22 cellular contexts compared by ENCODE assay signal in the genomic region with DNA sequence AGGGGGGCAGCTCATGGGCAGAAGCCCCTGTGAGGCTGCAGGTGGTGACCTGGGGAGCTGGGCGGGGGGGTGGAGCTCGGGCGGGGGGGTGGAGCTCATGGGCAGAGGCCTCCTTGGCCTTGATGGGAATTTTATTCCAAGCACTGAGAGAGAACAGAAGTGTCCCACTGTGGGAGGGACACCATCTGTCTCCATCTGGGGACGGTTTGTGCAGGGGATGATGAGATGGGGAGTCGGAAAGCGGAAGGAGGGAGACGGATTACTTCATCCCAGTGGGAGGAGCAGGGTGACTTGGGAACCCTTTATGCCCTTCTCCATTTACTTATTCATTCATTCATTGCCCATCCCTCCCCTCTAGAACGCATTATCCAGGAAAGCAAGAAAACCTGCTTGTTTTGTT.
"Had no signal": no experiment of that assay in that cellular context is flagged by ENCODE, and none has a peak within 500 bp of the region (broad histone marks: within the 10 kb centered on the region; RNA-seq: fewer than 3 reads in every experiment).

No MANE protein-coding gene starts in this region.

- H3K4me1 Mint-ChIP-seq: memory B cell; stimulated activated naive B cell treated with anti-CD40 and anti-IgM and Interleukin-4, amounts not matched to agents 10 μg/mL and 1 μg/mL and 100 μg/mL, for 72 hours; stimulated activated naive CD8-positive, alpha-beta T cell treated with anti-CD3 and anti-CD28 coated beads, Interleukin-15, amount 100 ng/mL, for 72 hours had no signal

- H3K9me3 Mint-ChIP-seq: natural killer cell treated with Interleukin-12 subunit alpha and Interleukin-12 subunit beta and Interleukin-15 and Interleukin-18, amount 100 ng/mL, for 72 hours; neural crest cell had no signal

- H3K4me3 Mint-ChIP-seq: memory B cell; naive B cell; natural killer cell treated with Interleukin-12 subunit alpha and Interleukin-12 subunit beta and Interleukin-15 and Interleukin-18, amount 100 ng/mL, for 72 hours; neural crest cell; stimulated activated naive B cell treated with anti-CD40 and anti-IgM and Interleukin-4, amounts not matched to agents 10 μg/mL and 1 μg/mL and 100 μg/mL, for 72 hours; stimulated activated naive CD8-positive, alpha-beta T cell treated with anti-CD3 and anti-CD28 coated beads, Interleukin-15, amount 100 ng/mL, for 72 hours had no signal

- H3K27ac Mint-ChIP-seq: memory B cell; naive B cell; natural killer cell treated with Interleukin-12 subunit alpha and Interleukin-12 subunit beta and Interleukin-15 and Interleukin-18, amount 100 ng/mL, for 72 hours; progenitor cell of endocrine pancreas; stimulated activated naive B cell treated with anti-CD40 and anti-IgM and Interleukin-4, amounts not matched to agents 10 μg/mL and 1 μg/mL and 100 μg/mL, for 72 hours; stimulated activated naive CD8-positive, alpha-beta T cell treated with anti-CD3 and anti-CD28 coated beads, Interleukin-15, amount 100 ng/mL, for 72 hours had no signal

- H3K36me3 Mint-ChIP-seq: memory B cell; naive B cell; natural killer cell treated with Interleukin-12 subunit alpha and Interleukin-12 subunit beta and Interleukin-15 and Interleukin-18, amount 100 ng/mL, for 72 hours; stimulated activated naive B cell treated with anti-CD40 and anti-IgM and Interleukin-4, amounts not matched to agents 10 μg/mL and 1 μg/mL and 100 μg/mL, for 72 hours had no signal

- DNase-seq: dermis blood vessel endothelial cell; effector memory CD4-positive, alpha-beta T cell; erythroblast; esophagus squamous epithelium; foreskin melanocyte; hypothalamus; kidney; mucosa of descending colon; naive B cell; small intestine; stimulated activated CD4-positive, alpha-beta T cell treated with anti-CD3 and anti-CD28 coated beads, Interleukin-15, amount 100 ng/mL, for 24 hours; stimulated activated CD4-positive, alpha-beta T cell treated with anti-CD3 and anti-CD28 coated beads, Interleukin-2, amount 100 ng/mL, for 48 hours; stimulated activated naive B cell treated with anti-CD40 and anti-IgM and Interleukin-4, amounts not matched to agents 10 μg/mL and 1 μg/mL and 100 μg/mL, for 72 hours; stimulated activated naive CD8-positive, alpha-beta T cell treated with anti-CD3 and anti-CD28 coated beads, Interleukin-15, amount 100 ng/mL, for 72 hours; thyroid gland; trophoblast cell had no signal

- ATAC-seq: left lobe of liver; mucosa of descending colon; natural killer cell treated with Interleukin-12 subunit alpha and Interleukin-12 subunit beta and Interleukin-15 and Interleukin-18, amount 100 ng/mL, for 72 hours; right lobe of liver; stimulated activated naive B cell treated with anti-CD40 and anti-IgM and Interleukin-4, amounts not matched to agents 10 μg/mL and 1 μg/mL and 100 μg/mL, for 72 hours; stimulated activated naive CD8-positive, alpha-beta T cell treated with anti-CD3 and anti-CD28 coated beads, Interleukin-15, amount 100 ng/mL, for 72 hours had no signal

- H3K27me3 Mint-ChIP-seq: natural killer cell treated with Interleukin-12 subunit alpha and Interleukin-12 subunit beta and Interleukin-15 and Interleukin-18, amount 100 ng/mL, for 72 hours; stimulated activated naive CD8-positive, alpha-beta T cell treated with anti-CD3 and anti-CD28 coated beads, Interleukin-15, amount 100 ng/mL, for 72 hours had no signal
